13 cellular contexts compared by ENCODE assay signal in the genomic region with DNA sequence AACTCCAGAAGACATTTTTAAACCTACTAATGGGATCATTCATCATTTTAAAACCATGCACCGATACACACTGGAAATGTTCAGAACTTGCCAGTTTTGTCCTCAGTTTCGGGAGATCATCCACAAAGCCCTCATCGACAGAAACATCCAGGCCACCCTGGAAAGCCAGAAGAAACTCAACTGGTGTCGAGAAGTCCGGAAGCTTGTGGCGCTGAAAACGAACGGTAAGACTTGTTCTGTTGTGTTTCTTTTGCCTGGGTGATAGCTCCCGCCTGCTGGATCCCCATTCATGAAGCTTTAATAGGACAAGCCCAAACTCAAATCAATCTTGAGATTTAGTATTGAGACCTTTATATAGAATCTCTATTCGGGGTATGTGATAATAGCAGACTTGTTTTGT. TPM values are rescaled to one million over a fixed set of nuclear protein-coding genes. Genes with fewer than 3 reads are reported as not detected.
A peak's percentile ranks its signal among the peaks of the same experiment; 100 is the strongest.
DNase-seq lines count a peak whose midpoint lies in the region; ATAC-seq, FAIRE-seq and TF ChIP-seq lines count a peak whose summit lies in the region.
"Had no signal": no experiment of that assay in that cellular context is flagged by ENCODE, and none has a peak within 500 bp of the region (broad histone marks: within the 10 kb centered on the region; RNA-seq: fewer than 3 reads in every experiment).

No MANE protein-coding gene starts in this region.

- no peak overlapping the region for H3K27ac ChIP-seq in stomach smooth muscle (ENCODE audit: low read length)
- H3K27ac ChIP-seq: brain microvascular endothelial cell had no signal

- no peak for FAIRE-seq in D721Med (lab: Jason Lieb, UNC)
- FAIRE-seq: H1 had no signal

- peak overlapping the region; percentile 86 for H3K27ac Mint-ChIP-seq in activated CD4-positive, alpha-beta T cell treated with anti-CD3 and anti-CD28 coated beads, Interleukin-2, amount 10 ng/mL, durations not matched to agents 24 days and 14 days
- peak overlapping the region; percentile 96 for H3K27ac Mint-ChIP-seq in activated T-helper 2 cell treated with anti-CD3 and anti-CD28 coated beads, Interferon-gamma antibody, Interleukin-2, Interleukin-4, amounts not matched to agents 10 μg/mL and 5 μg/mL and 100 μg/mL, durations not matched to agents 14 hours and 24 hours and 36 hours
- H3K27ac Mint-ChIP-seq in immature natural killer cell = peak overlapping the region; percentile 70 to 98 (median 91)

- H3K4me1 Mint-ChIP-seq in activated CD4-positive, alpha-beta T cell treated with anti-CD3 and anti-CD28 coated beads, Interleukin-2, amount 10 ng/mL, durations not matched to agents 24 days and 14 days = peaks cover 32% of the 10 kb centered on the region
- H3K4me1 Mint-ChIP-seq in activated T-helper 2 cell treated with anti-CD3 and anti-CD28 coated beads, Interferon-gamma antibody, Interleukin-2, Interleukin-4, amounts not matched to agents 10 μg/mL and 5 μg/mL and 100 μg/mL, durations not matched to agents 14 hours and 24 hours and 36 hours (ENCODE audit: low read depth) = peaks cover 41% of the 10 kb centered on the region
- peaks cover 67 to 76% of the 10 kb centered on the region in 2 donors for H3K4me1 Mint-ChIP-seq in immature natural killer cell

- H3K36me3 Mint-ChIP-seq in activated CD4-positive, alpha-beta T cell treated with anti-CD3 and anti-CD28 coated beads, Interleukin-2, amount 10 ng/mL, durations not matched to agents 24 days and 14 days (ENCODE audit: low read depth) = peaks cover 84% of the 10 kb centered on the region
- peaks cover 90% of the 10 kb centered on the region for H3K36me3 Mint-ChIP-seq in activated T-helper 2 cell treated with anti-CD3 and anti-CD28 coated beads, Interferon-gamma antibody, Interleukin-2, Interleukin-4, amounts not matched to agents 10 μg/mL and 5 μg/mL and 100 μg/mL, durations not matched to agents 14 hours and 24 hours and 36 hours (ENCODE audit: low read depth)
- peaks cover 29 to 42% (median 33%) of the 10 kb centered on the region in 3 donors for H3K36me3 Mint-ChIP-seq in immature natural killer cell

- no peak overlapping the region for H3K9ac ChIP-seq in stomach smooth muscle (ENCODE audit: low read length in 2 of 2)

- no peak for TF ChIP-seq CTCF in D721Med (IDR thresholded peaks at IDR 0.05; ENCODE audit: insufficient read depth, missing control alignments)

- peak overlapping the region; percentile 17 to 61 for H3K4me3 ChIP-seq in stomach smooth muscle (ENCODE audit: low read length in 2 of 2)

- H3K4me1 ChIP-seq in stomach smooth muscle (ENCODE audit: control insufficient read depth, insufficient read depth, low read length) = peaks cover 7% of the 10 kb centered on the region

- no peaks in the 10 kb centered on the region for H3K9me3 Mint-ChIP-seq in activated CD4-positive, alpha-beta T cell treated with anti-CD3 and anti-CD28 coated beads, Interleukin-2, amount 10 ng/mL, durations not matched to agents 24 days and 14 days
- no peaks in the 10 kb centered on the region for H3K9me3 Mint-ChIP-seq in activated T-helper 2 cell treated with anti-CD3 and anti-CD28 coated beads, Interferon-gamma antibody, Interleukin-2, Interleukin-4, amounts not matched to agents 10 μg/mL and 5 μg/mL and 100 μg/mL, durations not matched to agents 14 hours and 24 hours and 36 hours
- peaks cover 0 to 2% (median 0%) of the 10 kb centered on the region in 6 donors for H3K9me3 Mint-ChIP-seq in immature natural killer cell

- peaks cover 15 to 16% of the 10 kb centered on the region in 2 donors for H3K36me3 ChIP-seq in stomach smooth muscle (ENCODE audit: control insufficient read depth in 2 of 2, insufficient read depth in 2 of 2, low read length in 2 of 2)

- peak overlapping the region; percentile 87 for H3K4me3 Mint-ChIP-seq in activated CD4-positive, alpha-beta T cell treated with anti-CD3 and anti-CD28 coated beads, Interleukin-2, amount 10 ng/mL, durations not matched to agents 24 days and 14 days
- peak overlapping the region; percentile 96 for H3K4me3 Mint-ChIP-seq in activated T-helper 2 cell treated with anti-CD3 and anti-CD28 coated beads, Interferon-gamma antibody, Interleukin-2, Interleukin-4, amounts not matched to agents 10 μg/mL and 5 μg/mL and 100 μg/mL, durations not matched to agents 14 hours and 24 hours and 36 hours (ENCODE audit: low read depth)
- H3K4me3 Mint-ChIP-seq in immature natural killer cell = peak overlapping the region; percentile 88 to 97 (median 94)

- H3K27me3 ChIP-seq in stomach smooth muscle (ENCODE audit: control insufficient read depth in 1 of 2, insufficient read depth in 2 of 2, low read length in 2 of 2) = no peaks in the 10 kb centered on the region
- H3K27me3 ChIP-seq: brain microvascular endothelial cell had no signal

- intact Hi-C loops in activated CD4-positive, alpha-beta T cell treated with anti-CD3 and anti-CD28 coated beads, Interleukin-2, amount 10 ng/mL, durations not matched to agents 24 days and 14 days (cut with micrococcal nuclease) = loop anchor here (2.0 kb wide), 1 partner anchor 238 kb away; no protein-coding TSS in a partner anchor
- intact Hi-C loops in activated T-helper 2 cell treated with anti-CD3 and anti-CD28 coated beads, Interferon-gamma antibody, Interleukin-2, Interleukin-4, amounts not matched to agents 10 μg/mL and 5 μg/mL and 100 μg/mL, durations not matched to agents 14 hours and 24 hours and 36 hours (cut with micrococcal nuclease) = no loop called here

- H3K27me3 Mint-ChIP-seq in activated CD4-positive, alpha-beta T cell treated with anti-CD3 and anti-CD28 coated beads, Interleukin-2, amount 10 ng/mL, durations not matched to agents 24 days and 14 days = no peaks in the 10 kb centered on the region
- no peaks in the 10 kb centered on the region for H3K27me3 Mint-ChIP-seq in activated T-helper 2 cell treated with anti-CD3 and anti-CD28 coated beads, Interferon-gamma antibody, Interleukin-2, Interleukin-4, amounts not matched to agents 10 μg/mL and 5 μg/mL and 100 μg/mL, durations not matched to agents 14 hours and 24 hours and 36 hours (ENCODE audit: low read depth)
- peaks cover 27 to 72% (median 56%) of the 10 kb centered on the region in 3 donors for H3K27me3 Mint-ChIP-seq in immature natural killer cell (ENCODE audit: low read depth in 3 of 3)

- DNase-seq in activated CD4-positive, alpha-beta T cell treated with anti-CD3 and anti-CD28 coated beads, Interleukin-2, amount 10 ng/mL, durations not matched to agents 24 days and 14 days = peak; percentile 75
- DNase-seq in activated CD4-positive, alpha-beta T cell treated with anti-CD3 and anti-CD28 coated beads, Interleukin-2, amount 50 U/mL, for 1 hour = no peak
- no peak for DNase-seq in activated T-helper 2 cell treated with anti-CD3 and anti-CD28 coated beads, Interferon-gamma antibody, Interleukin-2, Interleukin-4, amounts not matched to agents 10 μg/mL and 5 μg/mL and 100 μg/mL, durations not matched to agents 14 hours and 24 hours and 36 hours (ENCODE audit: low spot score)
- DNase-seq in immature natural killer cell = peak; percentile 7 to 35 (median 17)
- no peak for DNase-seq in D721Med (ENCODE audit: insufficient read length, low spot score)
- DNase-seq: 8988T, brain microvascular endothelial cell, NCI-H524 treated with DMSO at 0.1 percent for 48 hours, posterior cingulate gyrus had no signal

- ATAC-seq in GM18498 (IDR thresholded peaks at IDR 0.05; ENCODE audit: unreplicated experiment) (no peak), HG02571 (IDR thresholded peaks at IDR 0.05; ENCODE audit: unreplicated experiment) (no peak)

- H3K9me3 ChIP-seq in stomach smooth muscle (ENCODE audit: control insufficient read depth in 2 of 2, low read length in 2 of 2) = no peaks in the 10 kb centered on the region

RNA-seq across cellular contexts. Expression of gene TNFAIP3, which starts 4.2 kb away (rescaled TPM):
- 249 and 254 TPM in 2 replicates for total RNA-seq in activated CD4-positive, alpha-beta T cell treated with anti-CD3 and anti-CD28 coated beads, Interleukin-2, amount 10 ng/mL, durations not matched to agents 24 days and 14 days
- 250 and 251 TPM in 2 replicates for total RNA-seq in activated T-helper 2 cell treated with anti-CD3 and anti-CD28 coated beads, Interferon-gamma antibody, Interleukin-2, Interleukin-4, amounts not matched to agents 10 μg/mL and 5 μg/mL and 100 μg/mL, durations not matched to agents 14 hours and 24 hours and 36 hours
- 100 to 1,000 TPM in 2 of 3 donors, 10 to 100 TPM in 1; 55.8 to 118 (median 117) TPM for polyA plus RNA-seq in immature natural killer cell

Comparison
In these comparisons a context has a peak if more than half of its experiments do, and no peak if none do; other contexts are left out.
1. DNase-seq: peak in activated CD4-positive, alpha-beta T cell treated with anti-CD3 and anti-CD28 coated beads, Interleukin-2, amount 10 ng/mL, durations not matched to agents 24 days and 14 days (single experiment) and immature natural killer cell (3 of 3); none in activated CD4-positive, alpha-beta T cell treated with anti-CD3 and anti-CD28 coated beads, Interleukin-2, amount 50 U/mL, for 1 hour (single experiment), activated T-helper 2 cell treated with anti-CD3 and anti-CD28 coated beads, Interferon-gamma antibody, Interleukin-2, Interleukin-4, amounts not matched to agents 10 μg/mL and 5 μg/mL and 100 μg/mL, durations not matched to agents 14 hours and 24 hours and 36 hours (single experiment) and D721Med (single experiment).
2. Peak in every context shown above with its lines, with median percentiles within 50 percentile points of each other: H3K27ac Mint-ChIP-seq and H3K4me3 Mint-ChIP-seq.